ENCODE assay signal across 19 cellular contexts in the genomic region with DNA sequence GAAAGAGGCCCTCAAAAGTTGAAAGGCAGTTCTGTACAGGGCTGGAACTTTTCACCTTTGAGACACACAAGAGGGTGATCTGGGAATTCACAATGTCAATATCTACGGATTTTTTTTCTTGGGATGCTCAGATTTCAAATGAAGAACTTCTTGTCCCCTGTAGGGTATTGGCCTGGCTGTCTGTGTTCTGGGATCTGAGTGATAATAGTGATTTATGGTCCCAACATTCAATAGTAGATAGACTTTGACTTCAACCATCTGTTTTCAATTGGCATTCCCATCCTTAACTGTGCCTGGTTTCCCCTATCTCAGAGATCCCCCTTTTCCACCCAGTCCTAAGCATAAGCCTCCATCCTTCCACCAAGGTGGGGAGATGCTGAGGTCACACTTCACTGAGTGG.
"Had no signal": no experiment of that assay in that cellular context is flagged by ENCODE, and none has a peak within 500 bp of the region (broad histone marks: within the 10 kb centered on the region; RNA-seq: fewer than 3 reads in every experiment).

No MANE protein-coding gene starts in this region.

- H3K27ac ChIP-seq: dorsolateral prefrontal cortex, heart right ventricle, pancreas, tibial artery, upper lobe of right lung, vagina had no signal

- H3K4me1 ChIP-seq: heart right ventricle, pancreas, tibial artery, upper lobe of right lung, vagina had no signal

- H3K9me3 ChIP-seq: pancreas, upper lobe of right lung, vagina had no signal

- H3K27me3 Mint-ChIP-seq: progenitor cell of endocrine pancreas had no signal

- ATAC-seq: heart right ventricle; naive thymus-derived CD4-positive, alpha-beta T cell; pancreas; right cardiac atrium; upper lobe of right lung had no signal

- H3K27ac Mint-ChIP-seq: progenitor cell of endocrine pancreas had no signal

- H3K4me3 Mint-ChIP-seq: neural crest cell had no signal

- H3K36me3 ChIP-seq: heart right ventricle, pancreas, tibial artery, upper lobe of right lung, vagina had no signal

- DNase-seq: cortex of kidney; dorsolateral prefrontal cortex; effector CD8-positive, alpha-beta T cell; heart right ventricle; hypothalamus; kidney glomerular epithelial cell; mesendoderm; naive thymus-derived CD4-positive, alpha-beta T cell; nucleus accumbens; pancreas; right cardiac atrium; small intestine; stimulated activated CD4-positive, alpha-beta T cell treated with anti-CD3 and anti-CD28 coated beads, Interleukin-2, amount 100 ng/mL, for 48 hours; stimulated activated naive CD4-positive, alpha-beta T cell treated with Interleukin-2 at 50 U/mL for 16 hours; tibial artery; upper lobe of right lung had no signal

- H3K27me3 ChIP-seq: heart right ventricle, pancreas, tibial artery, upper lobe of right lung, vagina had no signal

- H3K4me3 ChIP-seq: dorsolateral prefrontal cortex, heart right ventricle, pancreas, tibial artery, upper lobe of right lung, vagina had no signal
